Comparison of ENCODE assay signal across 8 cellular contexts in the genomic region with DNA sequence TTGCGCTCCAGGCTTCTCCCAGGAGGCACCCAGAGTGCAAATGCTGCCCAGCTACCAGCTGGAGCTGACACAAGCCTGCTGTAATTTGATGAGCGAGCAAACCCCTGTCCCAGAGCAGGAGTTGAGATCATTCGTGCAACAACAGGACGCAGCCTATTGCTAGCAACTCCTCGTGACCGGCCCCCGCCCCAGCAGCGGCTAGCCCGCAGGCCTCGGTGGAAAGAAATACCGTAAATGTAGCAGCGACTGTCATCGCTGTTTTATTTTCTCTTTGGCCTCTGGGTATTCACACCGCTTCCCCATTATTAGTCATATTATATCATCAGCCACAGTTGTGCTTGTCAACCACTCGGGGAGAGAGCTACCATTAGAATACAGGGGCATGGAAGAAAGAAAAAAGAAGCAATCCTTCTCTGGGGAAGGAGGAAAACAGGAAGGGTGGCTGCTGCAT. TPM values are rescaled to one million over a fixed set of nuclear protein-coding genes. Genes with fewer than 3 reads are reported as not detected.
A peak's percentile ranks its signal among the peaks of the same experiment; 100 is the strongest.
DNase-seq lines count a peak whose midpoint lies in the region; ATAC-seq lines count a peak whose summit lies in the region.

No MANE protein-coding gene starts in this region.

- H3K9me2 ChIP-seq in GM23248 (ENCODE audit: insufficient read depth) = no peaks in the 10 kb centered on the region

- no peaks in the 10 kb centered on the region for H3K9me3 ChIP-seq in GM23248 (ENCODE audit: low read depth)

- no peaks in the 10 kb centered on the region for H4K20me1 ChIP-seq in GM23248 (ENCODE audit: insufficient read depth)

- H3K79me2 ChIP-seq in GM23248 (ENCODE audit: insufficient read depth) = no peaks in the 10 kb centered on the region

- peaks cover 0 to 3% of the 10 kb centered on the region in 2 donors for H3K27me3 Mint-ChIP-seq in T-cell

- H3K27ac Mint-ChIP-seq in T-cell = peak overlapping the region; percentile 70 to 80

- 2 to 4% methylated on average over 15 of the region's 15 CpGs for WGBS in GM23248 (ENCODE audit: low coverage in 1 of 2, low lambda C conversion rate in 2 of 2, missing lambda C conversion rate in 2 of 2), 2 experiments

- ATAC-seq in T-cell (replicated peaks in 1 of 4) (peak in 2 of 4 experiments; percentile 48 to 63), HG03159 (IDR thresholded peaks at IDR 0.05; ENCODE audit: unreplicated experiment) (no peak)

- peak overlapping the region; percentile 91 for H3K4me2 ChIP-seq in GM23248 (ENCODE audit: unreplicated experiment)

- peaks cover 16% of the 10 kb centered on the region for H3K4me1 ChIP-seq in GM23248 (ENCODE audit: insufficient read depth)

- no peaks in the 10 kb centered on the region for H3K36me3 Mint-ChIP-seq in T-cell

- H3K9me3 Mint-ChIP-seq in T-cell = no peaks in the 10 kb centered on the region

- no peaks in the 10 kb centered on the region for H3K27me3 ChIP-seq in GM23248 (replicated peaks; ENCODE audit: insufficient read depth)

- H3K36me3 ChIP-seq in GM23248 (ENCODE audit: low read depth) = no peaks in the 10 kb centered on the region

- CTCF ChIA-PET in T-cell (lab: Charles Lee) = interaction anchor here in 1 of 2 donors (0.7 kb wide), 1 partner anchor 956 kb away, joined by 7 read pairs; no protein-coding TSS in a partner anchor

- H3K4me1 Mint-ChIP-seq in T-cell = peaks cover 6 to 19% (median 16%) of the 10 kb centered on the region in 3 donors

- POLR2A ChIA-PET in T-cell (lab: Charles Lee) = no interaction called here

- in situ Hi-C loops in GM23248 (cut with MboI) = no loop called here

- H3K27ac ChIP-seq in GM23248 (peak overlapping the region; percentile 70), epithelial cell of prostate (peak overlapping the region; percentile 76)

- peaks cover 27% of the 10 kb centered on the region for H3F3A ChIP-seq in GM23248 (ENCODE audit: insufficient read depth)

- H3K9ac ChIP-seq in GM23248 = peak overlapping the region; percentile 67

- peak overlapping the region in 1 of 3 donors; percentile 26 for H3K4me3 Mint-ChIP-seq in T-cell

- DNase-seq in GM23248 = peak; percentile 94
- peak in 12 of 34 experiments; percentile 1 to 38 (median 14) for DNase-seq in T-cell
- peak; percentile 86 for DNase-seq in epithelial cell of prostate (ENCODE audit: low read depth, low spot score)
- peak; percentile 85 for DNase-seq in renal cortical epithelial cell (ENCODE audit: low read depth)
- DNase-seq in NCI-H1105 (lab: John Stamatoyannopoulos, UW) = no peak
- DNase-seq in cerebellar cortex (ENCODE audit: low spot score) = no peak
- no peak for DNase-seq in NCI-H2029 treated with DMSO at 0.1 percent for 48 hours (lab: John Stamatoyannopoulos, UW)

- peak overlapping the region; percentile 62 for H2AFZ ChIP-seq in GM23248

- H3K4me3 ChIP-seq in GM23248 = peak overlapping the region; percentile 70

RNA-seq across cellular contexts. Expression of a gene that starts 59.2 kb away (rescaled TPM):
- 108 and 109 TPM in 2 replicates for total RNA-seq in GM23248 (2014; rRNA removed; shearing (Covaris generic))
- polyA plus RNA-seq in GM23248 (2016; fragmentation: Nextera tagmentation; extraction: Ambion mirVana) = 211 and 216 TPM in 2 replicates
- total RNA-seq in T-cell (10 to 100 TPM; 58.9 to 85.0 (median 69.6) TPM), renal cortical epithelial cell (166 and 458 TPM in 2 replicates)

Comparison
In these comparisons a context has a peak if more than half of its experiments do, and no peak if none do; other contexts are left out.
1. DNase-seq: peak in GM23248 (single experiment), epithelial cell of prostate (single experiment) and renal cortical epithelial cell (single experiment); none in NCI-H1105 (single experiment), cerebellar cortex (single experiment) and NCI-H2029 treated with DMSO at 0.1 percent for 48 hours (single experiment).